ENCODE assay signal across 17 cellular contexts in the genomic region with DNA sequence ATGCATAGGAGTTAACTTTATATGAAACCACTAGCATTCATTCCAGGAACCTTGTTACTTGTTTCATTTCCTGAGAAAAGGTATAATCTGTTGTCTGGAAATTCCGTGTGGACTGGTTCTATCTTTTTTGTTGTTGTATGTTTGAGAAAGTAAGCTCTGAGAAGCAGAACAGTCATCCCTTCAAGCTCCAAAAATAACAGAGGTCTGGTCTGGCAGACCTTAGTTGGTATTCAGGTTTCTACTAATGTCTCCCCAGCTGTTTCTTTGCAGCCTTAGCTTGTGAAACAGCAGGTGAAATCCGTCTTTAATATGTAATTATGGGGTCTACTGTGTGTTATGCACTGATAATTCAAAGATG. TPM values are rescaled to one million over a fixed set of nuclear protein-coding genes. Genes with fewer than 3 reads are reported as not detected.
DNase-seq lines count a peak whose midpoint lies in the region; FAIRE-seq and TF ChIP-seq lines count a peak whose summit lies in the region.
"Had no signal": no experiment of that assay in that cellular context is flagged by ENCODE, and none has a peak within 500 bp of the region (broad histone marks: within the 10 kb centered on the region; RNA-seq: fewer than 3 reads in every experiment).

No MANE protein-coding gene starts in this region.

- H3K4me3 Mint-ChIP-seq in activated naive CD4-positive, alpha-beta T cell treated with anti-CD3 and anti-CD28 coated beads for 36 hours, result peak overlapping the region; percentile 38

- no peak for TF ChIP-seq CTCF in OCI-LY1 (IDR thresholded peaks at IDR 0.05; ENCODE audit: low read length)
- TF ChIP-seq CTCF in endothelial cell of umbilical vein (IDR thresholded peaks at IDR 0.05; ENCODE audit: extremely low read depth in 1 of 2, insufficient read depth in 1 of 2, low read depth in 1 of 2, low read length in 2 of 2), result no peak

- TSS peak; percentile 8 for BruUV-seq in endothelial cell of umbilical vein (replicated peaks; lab: Mats Ljungman, UMichigan)

- CTCF ChIA-PET in activated naive CD4-positive, alpha-beta T cell treated with anti-CD3 and anti-CD28 coated beads for 36 hours (lab: Charles Lee), result interaction anchor here (0.7 to 1.2 kb wide), 2 partner anchors 12 to 502 kb away, joined by 3 read pairs; no protein-coding TSS in a partner anchor
- CTCF ChIA-PET in endothelial cell of umbilical vein (lab: Charles Lee), result interaction anchor here (1.0 to 4.2 kb wide), 2 partner anchors 13 to 500 kb away, joined by 3 to 20 read pairs; no protein-coding TSS in a partner anchor

- H3K27ac ChIP-seq in OCI-LY1 (ENCODE audit: low read depth, low read length, poor library complexity, severe bottlenecking), result peak overlapping the region; percentile 16
- H3K27ac ChIP-seq in endothelial cell of umbilical vein (ENCODE audit: insufficient read depth, low read depth, low read length), result no peak overlapping the region
- H3K27ac ChIP-seq: HL-60 had no signal

- no peak for DNase-seq in activated naive CD4-positive, alpha-beta T cell treated with anti-CD3 and anti-CD28 coated beads for 36 hours
- no peak for DNase-seq in activated naive CD4-positive, alpha-beta T cell (lab: John Stamatoyannopoulos, UW)
- DNase-seq in endothelial cell of umbilical vein (ENCODE audit: low read depth, low spot score) (no peak), stromal cell of bone marrow (ENCODE audit: low read depth) (peak; percentile 38), NCI-H774 (lab: John Stamatoyannopoulos, UW) (no peak), GM19240 (ENCODE audit: insufficient read length, low spot score) (no peak)
- no peak for DNase-seq in NK-92 treated with Interleukin-12 subunit alpha and Interleukin-12 subunit beta, amount 100 ng/mL, for 24 hours (lab: John Stamatoyannopoulos, UW)
- DNase-seq: activated CD4-positive, alpha-beta T cell treated with anti-CD3 and anti-CD28 coated beads, Interleukin-2, amount 50 U/mL, for 4 hours; effector memory CD4-positive, alpha-beta T cell had no signal

- H3K79me2 ChIP-seq in OCI-LY1 (ENCODE audit: insufficient read depth, low read length), result peaks cover 74% of the 10 kb centered on the region
- peaks cover 71% of the 10 kb centered on the region for H3K79me2 ChIP-seq in endothelial cell of umbilical vein (ENCODE audit: control insufficient read depth, insufficient read depth, low read length)

- H3K36me3 ChIP-seq in OCI-LY1 (ENCODE audit: insufficient read depth, low read length) (peaks cover 4% of the 10 kb centered on the region), endothelial cell of umbilical vein (ENCODE audit: control insufficient read depth in 2 of 2, extremely low read depth in 1 of 2, insufficient read depth in 2 of 2, low read length in 2 of 2) (no peaks in the 10 kb centered on the region)

- peaks cover 61% of the 10 kb centered on the region for H3K4me1 Mint-ChIP-seq in activated naive CD4-positive, alpha-beta T cell treated with anti-CD3 and anti-CD28 coated beads for 36 hours (ENCODE audit: low read depth)

- H3K4me1 ChIP-seq in OCI-LY1 (ENCODE audit: insufficient read depth, low read length, severe bottlenecking), result peaks cover 64% of the 10 kb centered on the region
- peaks cover 76% of the 10 kb centered on the region for H3K4me1 ChIP-seq in endothelial cell of umbilical vein (ENCODE audit: control insufficient read depth, extremely low read depth, insufficient read depth, low read length)

- H3K27ac Mint-ChIP-seq in activated naive CD4-positive, alpha-beta T cell treated with anti-CD3 and anti-CD28 coated beads for 36 hours, result peak overlapping the region; percentile 10
- H3K27ac Mint-ChIP-seq: mesothelial cell of epicardium had no signal

- no peaks in the 10 kb centered on the region for H3K9me3 ChIP-seq in OCI-LY1 (ENCODE audit: low read length)
- no peaks in the 10 kb centered on the region for H3K9me3 ChIP-seq in endothelial cell of umbilical vein (replicated peaks; ENCODE audit: control insufficient read depth, insufficient read depth, low read length)

- intact Hi-C loops in activated naive CD4-positive, alpha-beta T cell treated with anti-CD3 and anti-CD28 coated beads for 36 hours (cut with micrococcal nuclease), result no loop called here
- intact Hi-C loops in endothelial cell of umbilical vein (cut with micrococcal nuclease), result no loop called here

- dilution Hi-C loops in endothelial cell of umbilical vein (cut with MboI; ENCODE audit: extremely low pct_ligation_motif_present, low sequenced_read_pairs), result no loop called here

- no peaks in the 10 kb centered on the region for H3F3A ChIP-seq in OCI-LY1 (ENCODE audit: insufficient read depth, low read length)

- no peaks in the 10 kb centered on the region for H3K9me3 Mint-ChIP-seq in activated naive CD4-positive, alpha-beta T cell treated with anti-CD3 and anti-CD28 coated beads for 36 hours
- H3K9me3 Mint-ChIP-seq: mesothelial cell of epicardium had no signal

- TF ChIP-seq POLR2A in endothelial cell of umbilical vein (IDR thresholded peaks at IDR 0.05; ENCODE audit: low read depth, low read length), result no peak

- H2AFZ ChIP-seq in OCI-LY1 (ENCODE audit: low read length), result no peak overlapping the region
- no peak overlapping the region for H2AFZ ChIP-seq in endothelial cell of umbilical vein (ENCODE audit: low read depth, low read length)

- no peaks in the 10 kb centered on the region for H3K27me3 Mint-ChIP-seq in activated naive CD4-positive, alpha-beta T cell treated with anti-CD3 and anti-CD28 coated beads for 36 hours (ENCODE audit: low read depth)

- H3K4me3 ChIP-seq in OCI-LY1 (ENCODE audit: low read depth, low read length, poor library complexity, severe bottlenecking) (peak overlapping the region; percentile 82), endothelial cell of umbilical vein (replicated peaks in 1 of 3; ENCODE audit: insufficient read depth in 1 of 3, low read depth in 1 of 3, low read length in 3 of 3) (peak overlapping the region in 2 of 3 experiments; percentile 26 to 95)

- H3K27me3 ChIP-seq in OCI-LY1 (ENCODE audit: insufficient read depth, low read length), result no peaks in the 10 kb centered on the region
- H3K27me3 ChIP-seq in endothelial cell of umbilical vein (ENCODE audit: control insufficient read depth in 2 of 2, insufficient read depth in 2 of 2, low read length in 2 of 2), result no peaks in the 10 kb centered on the region

- H3K9me1 ChIP-seq in endothelial cell of umbilical vein (replicated peaks; ENCODE audit: control insufficient read depth, extremely low read depth, insufficient read depth, low read length), result no peaks in the 10 kb centered on the region

- H3K4me2 ChIP-seq in OCI-LY1 (ENCODE audit: low read length), result peak overlapping the region; percentile 92
- H3K4me2 ChIP-seq in endothelial cell of umbilical vein (ENCODE audit: insufficient read depth, low read length), result peak overlapping the region; percentile 75

- POLR2A ChIA-PET in endothelial cell of umbilical vein (lab: Charles Lee), result interaction anchor here (1.4 kb wide), 1 partner anchor 13 kb away, joined by 3 read pairs; no protein-coding TSS in a partner anchor

- H3K9ac ChIP-seq in OCI-LY1 (ENCODE audit: low read length) (peak overlapping the region; percentile 19; the same call in 1 of the 2 replicates), endothelial cell of umbilical vein (replicated peaks; ENCODE audit: extremely low read depth, insufficient read depth, low read length) (no peak overlapping the region)

- no peak for FAIRE-seq in endothelial cell of umbilical vein (lab: Jason Lieb, UNC)
- FAIRE-seq: H1, islet of Langerhans had no signal

- H3K36me3 Mint-ChIP-seq in activated naive CD4-positive, alpha-beta T cell treated with anti-CD3 and anti-CD28 coated beads for 36 hours (ENCODE audit: low read depth), result peaks cover 15% of the 10 kb centered on the region

- no peaks in the 10 kb centered on the region for H3K9me2 ChIP-seq in OCI-LY1 (ENCODE audit: low read depth, low read length)

- no peaks in the 10 kb centered on the region for H4K20me1 ChIP-seq in OCI-LY1 (ENCODE audit: insufficient read depth, low read length)
- no peaks in the 10 kb centered on the region for H4K20me1 ChIP-seq in endothelial cell of umbilical vein (replicated peaks; ENCODE audit: control insufficient read depth, extremely low read depth, insufficient read depth, low read length)

TF ChIP-seq in endothelial cell of umbilical vein, 7 proteins besides CTCF, POLR2A, EP300 and RAD21 (continues in another document):
- TF ChIP-seq EZH2 (IDR thresholded peaks at IDR 0.05; ENCODE audit: borderline replicate concordance, low read depth, low read length, severe bottlenecking), result no peak

RNA-seq across cellular contexts. Expression of a gene that starts 2.4 kb away (rescaled TPM):
- 10 to 100 TPM; 15.4 to 16.8 TPM for total RNA-seq in activated naive CD4-positive, alpha-beta T cell treated with anti-CD3 and anti-CD28 coated beads for 36 hours
- 61.4 and 61.7 TPM in 2 replicates for total RNA-seq in endothelial cell of umbilical vein
- 86.6 and 99.9 TPM in 2 replicates for polyA plus RNA-seq in endothelial cell of umbilical vein
- polyA plus RNA-seq in endothelial cell of umbilical vein (2011; cell fraction: cytosol; rRNA removed), result 74.3 and 92.8 TPM in 2 replicates
- polyA plus RNA-seq in endothelial cell of umbilical vein (2011; cell fraction: nucleus; rRNA removed), result 173 and 190 TPM in 2 replicates
- 136 and 160 TPM in 2 replicates for polyA plus RNA-seq in endothelial cell of umbilical vein (2012)
- 202 and 205 TPM in 2 replicates for polyA minus RNA-seq in endothelial cell of umbilical vein
- 20.1 TPM for polyA minus RNA-seq in endothelial cell of umbilical vein (2011; cell fraction: cytosol; rRNA and poly(A)+ RNA removed)
- 87.9 and 123 TPM in 2 replicates for polyA minus RNA-seq in endothelial cell of umbilical vein (2011; cell fraction: nucleus; rRNA and poly(A)+ RNA removed)

RNA-seq across cellular contexts. Expression of a gene that starts 2.8 kb away (rescaled TPM):
- 10 to 100 TPM; 14.2 to 16.4 TPM for total RNA-seq in activated naive CD4-positive, alpha-beta T cell treated with anti-CD3 and anti-CD28 coated beads for 36 hours
- 8.9 and 9.0 TPM in 2 replicates for total RNA-seq in endothelial cell of umbilical vein
- 3.0 and 3.5 TPM in 2 replicates for polyA plus RNA-seq in endothelial cell of umbilical vein
- 3.7 and 4.2 TPM in 2 replicates for polyA plus RNA-seq in endothelial cell of umbilical vein (2011; cell fraction: cytosol; rRNA removed)
- polyA plus RNA-seq in endothelial cell of umbilical vein (2011; cell fraction: nucleus; rRNA removed), result 9.4 and 13.4 TPM in 2 replicates
- 3.5 and 4.3 TPM in 2 replicates for polyA plus RNA-seq in endothelial cell of umbilical vein (2012)
- polyA minus RNA-seq in endothelial cell of umbilical vein, result 9.9 and 11.6 TPM in 2 replicates
- 12.6 TPM for polyA minus RNA-seq in endothelial cell of umbilical vein (2011; cell fraction: cytosol; rRNA and poly(A)+ RNA removed)
- polyA minus RNA-seq in endothelial cell of umbilical vein (2011; cell fraction: nucleus; rRNA and poly(A)+ RNA removed), result 22.2 and 23.2 TPM in 2 replicates

RNA-seq across cellular contexts. Expression of a gene that starts 53.0 kb away (rescaled TPM):
- total RNA-seq in activated naive CD4-positive, alpha-beta T cell treated with anti-CD3 and anti-CD28 coated beads for 36 hours, result not detected
- total RNA-seq in endothelial cell of umbilical vein, result not detected in 2 replicates
- polyA plus RNA-seq in endothelial cell of umbilical vein, result not detected in 2 replicates
- not detected in 2 replicates for polyA plus RNA-seq in endothelial cell of umbilical vein (2011; cell fraction: cytosol; rRNA removed)
- polyA plus RNA-seq in endothelial cell of umbilical vein (2011; cell fraction: nucleus; rRNA removed), result not detected in 2 replicates
- not detected in 2 replicates for polyA plus RNA-seq in endothelial cell of umbilical vein (2012)
- not detected in 2 replicates for polyA minus RNA-seq in endothelial cell of umbilical vein
- not detected for polyA minus RNA-seq in endothelial cell of umbilical vein (2011; cell fraction: cytosol; rRNA and poly(A)+ RNA removed)
- not detected in 2 replicates for polyA minus RNA-seq in endothelial cell of umbilical vein (2011; cell fraction: nucleus; rRNA and poly(A)+ RNA removed)
- total RNA-seq: Daoy, H1, M059J, mesothelial cell of epicardium, pulmonary artery endothelial cell had no signal
- polyA plus RNA-seq: H1 had no signal
